ENCODE assay signal across 17 cellular contexts in the genomic region with DNA sequence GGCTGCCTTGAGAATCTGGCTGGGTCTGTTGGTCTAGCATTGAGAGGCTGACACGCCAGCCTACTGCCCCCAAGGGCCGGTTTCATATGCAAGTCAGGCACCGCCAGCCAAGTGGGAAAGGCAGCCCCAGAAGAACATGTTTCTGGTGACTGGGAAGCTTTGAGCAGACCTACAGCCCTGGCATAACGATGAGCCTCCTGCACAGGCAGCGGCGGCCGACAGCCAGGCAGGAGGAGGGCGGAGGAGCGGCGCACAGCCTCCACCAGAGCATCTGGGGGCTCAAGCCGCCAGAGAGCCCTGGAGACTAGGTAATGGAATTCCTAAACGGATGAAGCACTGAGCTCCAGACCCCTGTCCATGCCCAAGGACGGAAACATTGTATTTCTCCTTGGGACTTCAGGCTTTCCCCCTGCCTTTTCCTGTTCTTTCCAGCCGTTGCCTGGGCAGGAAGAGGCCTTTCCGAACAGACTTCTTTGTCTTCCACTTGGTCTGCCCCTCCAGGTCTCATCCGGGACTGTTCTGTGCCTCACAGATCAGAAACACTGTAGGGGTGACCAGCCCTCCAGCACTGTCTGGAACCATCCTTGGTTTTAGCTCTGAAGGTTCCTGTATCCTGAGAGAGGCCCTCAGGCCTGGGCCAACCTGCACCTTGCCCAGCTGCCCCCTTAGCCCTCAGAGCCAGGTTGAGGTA. TPM values are rescaled to one million over a fixed set of nuclear protein-coding genes. Genes with fewer than 3 reads are reported as not detected.
A peak's percentile ranks its signal among the peaks of the same experiment; 100 is the strongest.
DNase-seq lines count a peak whose midpoint lies in the region; ATAC-seq and TF ChIP-seq lines count a peak whose summit lies in the region.
"Had no signal": no experiment of that assay in that cellular context is flagged by ENCODE, and none has a peak within 500 bp of the region (broad histone marks: within the 10 kb centered on the region; RNA-seq: fewer than 3 reads in every experiment).

No MANE protein-coding gene starts in this region.

- H2AK5ac ChIP-seq in mesenchymal stem cell (ENCODE audit: low read length, severe bottlenecking): no peak overlapping the region

- TF ChIP-seq CTCF in WTC11 (IDR thresholded peaks at IDR 0.05): no peak
- TF ChIP-seq CTCF in endothelial cell (IDR thresholded peaks at IDR 0.05; ENCODE audit: unreplicated experiment): no peak
- TF ChIP-seq CTCF in PC-9 (conservative IDR thresholded peaks at IDR 0.05): no peak
- TF ChIP-seq CTCF in gastroesophageal sphincter (IDR thresholded peaks at IDR 0.05): no peak

- no peaks in the 10 kb centered on the region for H3K79me1 ChIP-seq in mesenchymal stem cell (replicated peaks; ENCODE audit: low read length, poor library complexity, severe bottlenecking)

- no peak for TF ChIP-seq EP300 in gastroesophageal sphincter (IDR thresholded peaks at IDR 0.05)

- H3K4me1 Mint-ChIP-seq in WTC11 (peaks cover 7% of the 10 kb centered on the region), endothelial cell (ENCODE audit: unreplicated experiment) (peaks cover 75% of the 10 kb centered on the region)

- H3K14ac ChIP-seq in mesenchymal stem cell (ENCODE audit: low read length in 2 of 2): no peak overlapping the region

- no peak overlapping the region for H3K9ac ChIP-seq in mesenchymal stem cell (ENCODE audit: low read length)
- H3K9ac ChIP-seq in stomach smooth muscle (ENCODE audit: low read length in 2 of 2): no peak overlapping the region
- H3K9ac ChIP-seq: SK-N-SH had no signal

- peaks cover 20% of the 10 kb centered on the region for H3K4me1 ChIP-seq in mesenchymal stem cell (ENCODE audit: control insufficient read depth, insufficient read depth, low read depth, low read length)
- H3K4me1 ChIP-seq in stomach smooth muscle (ENCODE audit: control insufficient read depth, insufficient read depth, low read length): peaks cover 37% of the 10 kb centered on the region
- peaks cover 5% of the 10 kb centered on the region for H3K4me1 ChIP-seq in PC-9 (replicated peaks; ENCODE audit: insufficient read depth)
- H3K4me1 ChIP-seq in gastroesophageal sphincter: peaks cover 0 to 38% (median 11%) of the 10 kb centered on the region in 3 donors

- no peak overlapping the region for H2BK120ac ChIP-seq in mesenchymal stem cell (ENCODE audit: low read depth, low read length)

- TF ChIP-seq POLR2A in gastroesophageal sphincter (IDR thresholded peaks at IDR 0.05): no peak

- POLR2A ChIA-PET in WTC11 (lab: Charles Lee): interaction anchor here (0.6 kb wide), 1 partner anchor 112 kb away, joined by 3 read pairs; no protein-coding TSS in a partner anchor
- POLR2A ChIA-PET in PC-9 (lab: Charles Lee; ENCODE audit: unreplicated experiment): no interaction called here

- H3K4ac ChIP-seq in mesenchymal stem cell (ENCODE audit: low read depth in 1 of 2, low read length in 2 of 2): peak overlapping the region in 1 of 2 experiments; percentile 14

- CTCF ChIA-PET in WTC11 (lab: Charles Lee) (interaction anchor here (1.7 kb wide), 1 partner anchor 51 kb away, joined by 7 read pairs; no protein-coding TSS in a partner anchor), PC-9 (lab: Charles Lee) (interaction anchor here (0.7 kb wide), 1 partner anchor 9 kb away, joined by 3 read pairs; no protein-coding TSS in a partner anchor)

- no peaks in the 10 kb centered on the region for H3K36me3 Mint-ChIP-seq in WTC11
- H3K36me3 Mint-ChIP-seq in endothelial cell (ENCODE audit: low read depth, unreplicated experiment): no peaks in the 10 kb centered on the region

- H3K27ac Mint-ChIP-seq in WTC11 (no peak overlapping the region), endothelial cell (ENCODE audit: unreplicated experiment) (peak overlapping the region; percentile 94)
- H3K27ac Mint-ChIP-seq: activated T-cell treated with anti-CD3 and anti-CD28 coated beads, Interleukin-2, amount 50 U/mL, for 72 hours; dendritic cell treated with granulocyte-macrophage colony-stimulating factor and Interleukin-4, amounts not matched to agents 40 ng/mL and 50 ng/mL, for 4 days had no signal

- no peaks in the 10 kb centered on the region for H3K36me3 ChIP-seq in mesenchymal stem cell (ENCODE audit: control insufficient read depth in 1 of 2, insufficient read depth in 2 of 2, low read depth in 1 of 2, low read length in 2 of 2)
- H3K36me3 ChIP-seq in stomach smooth muscle (ENCODE audit: control insufficient read depth in 2 of 2, insufficient read depth in 2 of 2, low read length in 2 of 2): no peaks in the 10 kb centered on the region
- no peaks in the 10 kb centered on the region for H3K36me3 ChIP-seq in PC-9 (ENCODE audit: low read depth)
- H3K36me3 ChIP-seq in gastroesophageal sphincter: no peaks in the 10 kb centered on the region
- H3K36me3 ChIP-seq: BE2C, tibial nerve had no signal

- no TSS peak for BruUV-seq in PC-9 (replicated peaks; lab: Mats Ljungman, UMichigan)

- H3K23ac ChIP-seq in mesenchymal stem cell (ENCODE audit: low read length in 2 of 2): no peak overlapping the region

- H3K4me3 Mint-ChIP-seq in WTC11 (no peak overlapping the region), endothelial cell (ENCODE audit: unreplicated experiment) (no peak overlapping the region)
- H3K4me3 Mint-ChIP-seq: activated T-cell treated with anti-CD3 and anti-CD28 coated beads, Interleukin-2, amount 50 U/mL, for 72 hours; dendritic cell treated with granulocyte-macrophage colony-stimulating factor and Interleukin-4, amounts not matched to agents 40 ng/mL and 50 ng/mL, for 4 days had no signal

- H2BK15ac ChIP-seq in mesenchymal stem cell (ENCODE audit: low read depth, poor library complexity, severe bottlenecking): no peak overlapping the region

- H3K27ac ChIP-seq in mesenchymal stem cell (ENCODE audit: low read length, poor library complexity, severe bottlenecking): no peak overlapping the region
- H3K27ac ChIP-seq in stomach smooth muscle (ENCODE audit: low read length): peak overlapping the region; percentile 31
- no peak overlapping the region for H3K27ac ChIP-seq in PC-9
- no peak overlapping the region for H3K27ac ChIP-seq in gastroesophageal sphincter
- H3K27ac ChIP-seq: tibial nerve had no signal

- no peak overlapping the region for H2BK5ac ChIP-seq in mesenchymal stem cell (ENCODE audit: low read depth, low read length, poor library complexity, severe bottlenecking)

- no peak overlapping the region for H2AFZ ChIP-seq in mesenchymal stem cell (ENCODE audit: low read depth, low read length)
- no peak overlapping the region for H2AFZ ChIP-seq in PC-9

- peaks cover 7% of the 10 kb centered on the region; the same call in 1 of the 2 replicates for H3F3A ChIP-seq in PC-9 (ENCODE audit: insufficient read depth, low read depth)

- no peaks in the 10 kb centered on the region for H4K20me1 ChIP-seq in PC-9 (ENCODE audit: insufficient read depth)

- 86% methylated on average over 16 of the region's 16 CpGs for WGBS in mesenchymal stem cell
- WGBS in gastroesophageal sphincter (ENCODE audit: low coverage in 1 of 2), 2 donors: 60 to 72% methylated on average over 1 to 12 of the region's 16 CpGs

- no peaks in the 10 kb centered on the region for H3K9me3 ChIP-seq in mesenchymal stem cell (ENCODE audit: control insufficient read depth, low read length)
- no peaks in the 10 kb centered on the region for H3K9me3 ChIP-seq in stomach smooth muscle (ENCODE audit: control insufficient read depth in 2 of 2, low read length in 2 of 2)
- no peaks in the 10 kb centered on the region for H3K9me3 ChIP-seq in PC-9 (ENCODE audit: insufficient read depth, low read depth)
- no peaks in the 10 kb centered on the region for H3K9me3 ChIP-seq in gastroesophageal sphincter
- H3K9me3 ChIP-seq: BE2C, SK-N-SH, tibial nerve had no signal

- peak overlapping the region in 1 of 2 experiments; percentile 5 for H3K18ac ChIP-seq in mesenchymal stem cell (ENCODE audit: low read depth in 1 of 2, low read length in 2 of 2)

- no peaks in the 10 kb centered on the region for H3K79me2 ChIP-seq in PC-9 (ENCODE audit: low read depth)

- no peak overlapping the region for H3K4me2 ChIP-seq in mesenchymal stem cell (ENCODE audit: low read length, poor library complexity, severe bottlenecking)
- no peak overlapping the region for H3K4me2 ChIP-seq in PC-9
- H3K4me2 ChIP-seq: SK-N-SH had no signal

- H3K27me3 Mint-ChIP-seq in WTC11 (ENCODE audit: low read depth): no peaks in the 10 kb centered on the region
- no peaks in the 10 kb centered on the region for H3K27me3 Mint-ChIP-seq in endothelial cell (ENCODE audit: unreplicated experiment)

- H3K27me3 ChIP-seq in mesenchymal stem cell (ENCODE audit: control insufficient read depth in 1 of 2, insufficient read depth in 1 of 2, low read length in 2 of 2): no peaks in the 10 kb centered on the region
- H3K27me3 ChIP-seq in stomach smooth muscle (ENCODE audit: control insufficient read depth in 1 of 2, insufficient read depth in 2 of 2, low read length in 2 of 2): no peaks in the 10 kb centered on the region
- no peaks in the 10 kb centered on the region for H3K27me3 ChIP-seq in PC-9 (ENCODE audit: insufficient read depth, low read depth)
- no peaks in the 10 kb centered on the region for H3K27me3 ChIP-seq in gastroesophageal sphincter
- H3K27me3 ChIP-seq: BE2C, tibial nerve had no signal

- H3K4me3 ChIP-seq in mesenchymal stem cell (ENCODE audit: insufficient read depth in 1 of 2, low read depth in 1 of 2, low read length in 2 of 2) (no peak overlapping the region), stomach smooth muscle (ENCODE audit: low read length in 2 of 2) (no peak overlapping the region), PC-9 (no peak overlapping the region), gastroesophageal sphincter (no peak overlapping the region)
- H3K4me3 ChIP-seq: tibial nerve had no signal

- H4K8ac ChIP-seq in mesenchymal stem cell (ENCODE audit: low read length): no peak overlapping the region

- ATAC-seq in WTC11 (peak; percentile 59), gastroesophageal sphincter (no peak)
- ATAC-seq: activated T-cell treated with anti-CD3 and anti-CD28 coated beads, Interleukin-2, amount 50 U/mL, for 72 hours had no signal

- H3K9me3 Mint-ChIP-seq in WTC11 (no peaks in the 10 kb centered on the region), endothelial cell (ENCODE audit: unreplicated experiment) (no peaks in the 10 kb centered on the region)
- H3K9me3 Mint-ChIP-seq: activated T-cell treated with anti-CD3 and anti-CD28 coated beads, Interleukin-2, amount 50 U/mL, for 72 hours; dendritic cell treated with granulocyte-macrophage colony-stimulating factor and Interleukin-4, amounts not matched to agents 40 ng/mL and 50 ng/mL, for 4 days had no signal

- DNase-seq in WTC11 (ENCODE audit: low spot score) (no peak), endothelial cell (ENCODE audit: low spot score) (peak; percentile 61), mesenchymal stem cell (no peak), SHP77 (lab: John Stamatoyannopoulos, UW) (no peak), PC-9 (no peak)
- DNase-seq: activated CD4-positive, alpha-beta T cell treated with anti-CD3 and anti-CD28 coated beads, Interleukin-2, amount 50 U/mL, for 48 hours; activated T-cell treated with anti-CD3 and anti-CD28 coated beads, Interleukin-2, amount 50 U/mL, for 72 hours; BE2C; Kasumi-1; NCI-H146; NCI-H446; SK-N-SH; stimulated activated CD4-positive, alpha-beta T cell treated with anti-CD3 and anti-CD28 coated beads, Interleukin-1b, Interleukin-23, amount 100 ng/mL, for 48 hours had no signal

- peak overlapping the region; percentile 80 for H4K91ac ChIP-seq in mesenchymal stem cell (ENCODE audit: low read length)

- peak overlapping the region in 1 of 2 experiments; percentile 27 for H2BK12ac ChIP-seq in mesenchymal stem cell (ENCODE audit: low read length in 2 of 2)

- no peaks in the 10 kb centered on the region for H3K9me2 ChIP-seq in PC-9 (ENCODE audit: insufficient read depth)
- H3K9me2 ChIP-seq: SK-N-SH had no signal

- intact Hi-C loops in PC-9 (cut with micrococcal nuclease; ENCODE audit: unreplicated experiment): no loop called here

RNA-seq across cellular contexts. Expression of a gene that starts 59.5 kb away (rescaled TPM):
- total RNA-seq in WTC11 (2021): 61.9 to 70.9 TPM (median 62.4 TPM) in 3 replicates
- 158 TPM for total RNA-seq in endothelial cell (ENCODE audit: unreplicated experiment)
- polyA plus RNA-seq in mesenchymal stem cell (2013, experiment 1 of 2): 98.6 TPM
- 94.7 TPM for polyA plus RNA-seq in mesenchymal stem cell (2013, experiment 2 of 2)
- total RNA-seq in PC-9 (2021): 80.7 and 122 TPM in 2 replicates
- 100 to 1,000 TPM in 3 of 4 donors, 10 to 100 TPM in 1; 70.1 to 107 (median 104) TPM for total RNA-seq in gastroesophageal sphincter
